In genomic region chr10:75379234-75379724, GRCh38 we compare ENCODE assay signal across 28 cellular contexts. TPM values are rescaled to one million over a fixed set of nuclear protein-coding genes. Genes with fewer than 3 reads are reported as not detected.
DNase-seq lines count a peak whose midpoint lies in the region; ATAC-seq and TF ChIP-seq lines count a peak whose summit lies in the region.
"Had no signal": no experiment of that assay in that cellular context is flagged by ENCODE, and none has a peak within 500 bp of the region (broad histone marks: within the 10 kb centered on the region; RNA-seq: fewer than 3 reads in every experiment).

No MANE protein-coding gene starts in this region.

- peaks cover 14% of the 10 kb centered on the region for H3K27me3 Mint-ChIP-seq in activated T-cell treated with anti-CD3 and anti-CD28 coated beads, Interleukin-2, amount 50 U/mL, for 24 hours

- TF ChIP-seq POLR2A in body of pancreas (IDR thresholded peaks at IDR 0.05): no peak

- ATAC-seq in body of pancreas (peak; percentile 71), HG02852 (IDR thresholded peaks at IDR 0.05; ENCODE audit: unreplicated experiment) (no peak)
- ATAC-seq: left lobe of liver; naive thymus-derived CD4-positive, alpha-beta T cell; Right ventricle myocardium inferior; stimulated activated naive CD8-positive, alpha-beta T cell treated with anti-CD3 and anti-CD28 coated beads, Interleukin-15, amount 100 ng/mL, for 72 hours had no signal

- H3K4me3 ChIP-seq in AG10803 (ENCODE audit: low read length): no peak overlapping the region
- H3K4me3 ChIP-seq in body of pancreas: no peak overlapping the region
- H3K4me3 ChIP-seq in neural cell (ENCODE audit: low read length): peak overlapping the region; percentile 46
- H3K4me3 ChIP-seq in BE2C (ENCODE audit: low read depth, low read length): no peak overlapping the region
- H3K4me3 ChIP-seq: sigmoid colon, tibial artery had no signal

- TF ChIP-seq CTCF in AG10803 (conservative IDR thresholded peaks at IDR 0.05; ENCODE audit: low read length) (no peak), body of pancreas (IDR thresholded peaks at IDR 0.05) (no peak), neural cell (IDR thresholded peaks at IDR 0.05; ENCODE audit: poor library complexity, severe bottlenecking) (no peak), BE2C (IDR thresholded peaks at IDR 0.05; ENCODE audit: low read depth, low read length) (no peak)

- no peaks in the 10 kb centered on the region for H3K79me2 ChIP-seq in neural cell (replicated peaks; ENCODE audit: insufficient read depth, low read length)
- H3K79me2 ChIP-seq: parathyroid adenoma had no signal

- H3K9me3 ChIP-seq in body of pancreas (no peaks in the 10 kb centered on the region), neural cell (ENCODE audit: low read length) (no peaks in the 10 kb centered on the region), BE2C (no peaks in the 10 kb centered on the region)
- H3K9me3 ChIP-seq: sigmoid colon, tibial artery had no signal

- H3K36me3 Mint-ChIP-seq in activated T-cell treated with anti-CD3 and anti-CD28 coated beads, Interleukin-2, amount 50 U/mL, for 24 hours (ENCODE audit: low read depth): no peaks in the 10 kb centered on the region
- H3K36me3 Mint-ChIP-seq: activated naive CD8-positive, alpha-beta T cell; CD14-positive monocyte had no signal

- H3K27ac Mint-ChIP-seq in activated T-cell treated with anti-CD3 and anti-CD28 coated beads, Interleukin-2, amount 50 U/mL, for 24 hours: no peak overlapping the region
- H3K27ac Mint-ChIP-seq: activated B cell treated with CpG ODN at 0.5 μM for 24 hours; activated naive CD8-positive, alpha-beta T cell; activated T-helper 2 cell treated with anti-CD3 and anti-CD28 coated beads, Interferon-gamma antibody, Interleukin-2, Interleukin-4, amounts not matched to agents 10 μg/mL and 5 μg/mL and 100 μg/mL, durations not matched to agents 14 hours and 24 hours and 36 hours; naive thymus-derived CD4-positive, alpha-beta T cell had no signal

- no peaks in the 10 kb centered on the region for H3K36me3 ChIP-seq in body of pancreas (replicated peaks in 1 of 2; ENCODE audit: insufficient read depth in 1 of 2, low read depth in 2 of 2)
- H3K36me3 ChIP-seq in neural cell (ENCODE audit: insufficient read depth, low read length): no peaks in the 10 kb centered on the region
- no peaks in the 10 kb centered on the region for H3K36me3 ChIP-seq in BE2C
- H3K36me3 ChIP-seq: sigmoid colon, tibial artery had no signal

- 46 to 52% methylated on average over 8 of the region's 8 CpGs for WGBS in body of pancreas, 2 donors

- intact Hi-C loops in body of pancreas (cut with DNase I): no loop called here

- no peak overlapping the region for H2AFZ ChIP-seq in neural cell (ENCODE audit: low read depth, low read length)
- H2AFZ ChIP-seq: parathyroid adenoma had no signal

- no peaks in the 10 kb centered on the region for H4K20me1 ChIP-seq in neural cell (ENCODE audit: insufficient read depth)

- H3K27me3 ChIP-seq in body of pancreas (no peaks in the 10 kb centered on the region), neural cell (ENCODE audit: insufficient read depth, low read depth, low read length) (no peaks in the 10 kb centered on the region), BE2C (no peaks in the 10 kb centered on the region)
- H3K27me3 ChIP-seq: sigmoid colon, tibial artery had no signal

- DNase-seq in AG10803 (ENCODE audit: low read depth) (peak; percentile 53), M059J (ENCODE audit: low read depth) (peak; percentile 74), body of pancreas (peak in 1 of 4 donors; percentile 44), NCI-H2029 treated with DMSO at 0.1 percent for 48 hours (lab: John Stamatoyannopoulos, UW) (no peak), BE2C (no peak)
- no peak for DNase-seq in activated T-cell treated with anti-CD3 and anti-CD28 coated beads, Interleukin-2, amount 50 U/mL, for 24 hours
- DNase-seq: activated B cell treated with CpG ODN at 0.5 μM for 24 hours; activated CD4-positive, alpha-beta T cell treated with anti-CD3 and anti-CD28 coated beads, Interleukin-2, amount 50 U/mL, for 4 hours; cerebellar nuclear complex; foreskin melanocyte; HCEC 1CT; KG1; naive thymus-derived CD4-positive, alpha-beta T cell; NCI-H1694 treated with DMSO at 0.1 percent for 48 hours; NCI-H748 treated with DMSO at 0.1 percent for 48 hours; OCI-M1; sigmoid colon; stimulated activated CD4-positive, alpha-beta T cell treated with anti-CD3 and anti-CD28 coated beads, Interleukin-15, amount 100 ng/mL, for 24 hours; stimulated activated naive CD8-positive, alpha-beta T cell treated with anti-CD3 and anti-CD28 coated beads, Interleukin-15, amount 100 ng/mL, for 72 hours had no signal

- peak overlapping the region in 3 of 4 donors; percentile 21 to 56 (median 40) for H3K27ac ChIP-seq in body of pancreas
- peak overlapping the region; percentile 76 for H3K27ac ChIP-seq in neural cell (ENCODE audit: low read length)
- H3K27ac ChIP-seq: parathyroid adenoma, sigmoid colon, tibial artery had no signal

- H3K9ac ChIP-seq in neural cell (ENCODE audit: low read length): peak overlapping the region; percentile 44
- H3K9ac ChIP-seq: parathyroid adenoma had no signal

- H3K4me1 ChIP-seq in body of pancreas (peaks cover 14% of the 10 kb centered on the region), BE2C (no peaks in the 10 kb centered on the region)
- H3K4me1 ChIP-seq: parathyroid adenoma, sigmoid colon, tibial artery had no signal

- no peaks in the 10 kb centered on the region for H3F3A ChIP-seq in neural cell (ENCODE audit: insufficient read depth, low read length, poor library complexity, severe bottlenecking)

- TF ChIP-seq RAD21 in neural cell (conservative IDR thresholded peaks at IDR 0.05): no peak

- no peak overlapping the region for H3K4me2 ChIP-seq in neural cell (ENCODE audit: low read length)

- H3K9me3 Mint-ChIP-seq in activated T-cell treated with anti-CD3 and anti-CD28 coated beads, Interleukin-2, amount 50 U/mL, for 24 hours: no peaks in the 10 kb centered on the region
- H3K9me3 Mint-ChIP-seq: activated B cell treated with CpG ODN at 0.5 μM for 24 hours; activated T-helper 2 cell treated with anti-CD3 and anti-CD28 coated beads, Interferon-gamma antibody, Interleukin-2, Interleukin-4, amounts not matched to agents 10 μg/mL and 5 μg/mL and 100 μg/mL, durations not matched to agents 14 hours and 24 hours and 36 hours; stimulated activated naive CD8-positive, alpha-beta T cell treated with anti-CD3 and anti-CD28 coated beads, Interleukin-15, amount 100 ng/mL, for 72 hours had no signal

- H3K4me3 Mint-ChIP-seq in activated T-cell treated with anti-CD3 and anti-CD28 coated beads, Interleukin-2, amount 50 U/mL, for 24 hours: no peak overlapping the region
- H3K4me3 Mint-ChIP-seq: activated B cell treated with CpG ODN at 0.5 μM for 24 hours; activated naive CD8-positive, alpha-beta T cell; CD14-positive monocyte; naive thymus-derived CD4-positive, alpha-beta T cell; stimulated activated naive CD8-positive, alpha-beta T cell treated with anti-CD3 and anti-CD28 coated beads, Interleukin-15, amount 100 ng/mL, for 72 hours had no signal

- H3K4me1 Mint-ChIP-seq in activated T-cell treated with anti-CD3 and anti-CD28 coated beads, Interleukin-2, amount 50 U/mL, for 24 hours (ENCODE audit: low read depth): no peaks in the 10 kb centered on the region
- H3K4me1 Mint-ChIP-seq: naive thymus-derived CD4-positive, alpha-beta T cell; stimulated activated naive CD8-positive, alpha-beta T cell treated with anti-CD3 and anti-CD28 coated beads, Interleukin-15, amount 100 ng/mL, for 72 hours had no signal

- peak; percentile 87 for TF ChIP-seq EP300 in neural cell (conservative IDR thresholded peaks at IDR 0.05; ENCODE audit: poor library complexity, severe bottlenecking)

- H3K9me2 ChIP-seq in neural cell (ENCODE audit: insufficient read depth, low read length): no peaks in the 10 kb centered on the region

TF ChIP-seq in neural cell, 6 proteins besides CTCF, POLR2A, EP300 and RAD21:
- TF ChIP-seq POLR2AphosphoS5 (IDR thresholded peaks at IDR 0.05): peak; percentile 73
- no peak for TF ChIP-seq EZH2 (IDR thresholded peaks at IDR 0.05; ENCODE audit: borderline replicate concordance, insufficient read depth, low read length, poor library complexity, severe bottlenecking)
- no peak for TF ChIP-seq REST (IDR thresholded peaks at IDR 0.05; ENCODE audit: borderline replicate concordance)
TF ChIP-seq in neural cell: peak in this region for 1.

RNA-seq across cellular contexts. Expression of gene ZNF503, which starts 22.3 kb away (rescaled TPM):
- total RNA-seq in M059J (2014; rRNA removed; shearing (Covaris generic)): 9.1 and 13.8 TPM in 2 replicates
- 10 to 100 TPM; 20.8 to 38.6 TPM for total RNA-seq in body of pancreas
- polyA plus RNA-seq in neural cell: 41.4 and 49.9 TPM in 2 replicates
- 89.5 and 107 TPM in 2 replicates for polyA minus RNA-seq in neural cell
- polyA plus RNA-seq in BE2C (2012; ENCODE audit: insufficient read depth, insufficient read length, low read depth): 21.6 TPM
- total RNA-seq: activated B cell treated with CpG ODN at 0.5 μM for 24 hours had no signal
- polyA plus RNA-seq: naive thymus-derived CD4-positive, alpha-beta T cell had no signal

RNA-seq across cellular contexts. Expression of gene LRMDA, which starts 52.1 kb away (rescaled TPM):
- 8.0 and 36.7 TPM in 2 replicates for total RNA-seq in M059J (2014; rRNA removed; shearing (Covaris generic))
- 10 to 100 TPM; 12.2 to 25.4 TPM for total RNA-seq in body of pancreas
- 5.6 and 8.4 TPM in 2 replicates for polyA plus RNA-seq in neural cell
- polyA minus RNA-seq in neural cell: 16.6 and 21.2 TPM in 2 replicates
- 1.4 TPM for polyA plus RNA-seq in BE2C (2012; ENCODE audit: insufficient read depth, insufficient read length, low read depth)
- total RNA-seq: activated B cell treated with CpG ODN at 0.5 μM for 24 hours; activated T-helper 2 cell treated with anti-CD3 and anti-CD28 coated beads, Interferon-gamma antibody, Interleukin-2, Interleukin-4, amounts not matched to agents 10 μg/mL and 5 μg/mL and 100 μg/mL, durations not matched to agents 14 hours and 24 hours and 36 hours had no signal
- polyA plus RNA-seq: naive thymus-derived CD4-positive, alpha-beta T cell had no signal

Comparison
In these comparisons a context has a peak if more than half of its experiments do, and no peak if none do; other contexts are left out.
1. DNase-seq: peak in AG10803 (single experiment) and M059J (single experiment); none in NCI-H2029 treated with DMSO at 0.1 percent for 48 hours (single experiment), BE2C (single experiment) and activated T-cell treated with anti-CD3 and anti-CD28 coated beads, Interleukin-2, amount 50 U/mL, for 24 hours (single experiment).